ENCODE assay signal across 9 cellular contexts in the genomic region with DNA sequence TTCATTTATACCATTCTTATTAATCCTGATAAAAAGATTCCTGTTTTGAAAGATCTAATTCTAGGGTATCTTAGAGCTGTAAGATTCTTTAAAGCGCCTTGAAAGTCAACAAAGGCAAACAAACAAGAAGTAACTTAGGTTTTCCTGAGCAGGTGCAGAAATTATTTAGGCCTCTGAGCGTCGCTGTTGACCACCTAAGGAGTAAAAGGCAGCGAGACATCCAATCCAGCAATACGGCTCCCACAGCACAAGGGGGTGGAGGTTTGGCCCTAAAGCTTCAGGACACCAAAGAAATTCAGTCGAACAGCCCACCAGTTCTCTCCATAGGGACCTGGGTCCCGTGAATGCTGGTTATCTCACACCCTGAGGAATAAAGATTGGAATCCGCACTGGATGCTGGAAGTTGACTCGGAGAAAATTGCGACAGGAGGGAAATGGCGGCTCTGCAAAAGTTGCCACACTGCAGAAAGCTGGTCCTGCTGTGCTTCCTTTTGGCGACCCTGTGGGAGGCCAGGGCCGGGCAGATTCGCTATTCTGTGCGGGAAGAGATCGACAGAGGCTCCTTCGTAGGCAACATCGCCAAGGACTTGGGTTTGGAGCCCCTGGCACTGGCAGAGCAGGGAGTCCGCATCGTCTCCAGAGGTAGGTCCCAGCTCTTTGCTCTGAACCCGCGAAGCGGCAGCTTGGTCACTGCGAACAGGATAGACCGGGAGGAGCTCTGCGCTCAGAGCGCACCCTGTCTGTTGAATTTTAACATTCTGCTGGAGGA. TPM values are rescaled to one million over a fixed set of nuclear protein-coding genes. Genes with fewer than 3 reads are reported as not detected.
DNase-seq lines count a peak whose midpoint lies in the region; ATAC-seq and TF ChIP-seq lines count a peak whose summit lies in the region.
"Had no signal": no experiment of that assay in that cellular context is flagged by ENCODE, and none has a peak within 500 bp of the region (broad histone marks: within the 10 kb centered on the region; RNA-seq: fewer than 3 reads in every experiment).

A gene (plus strand): TSS at position 223 of the 769 bp plus-strand sequence.

- peaks cover 3% of the 10 kb centered on the region for H3K36me3 Mint-ChIP-seq in T-helper 1 cell treated with Interleukin-12 subunit alpha and Interleukin-12 subunit beta and Interleukin-4 antibody, amounts not matched to agents 30 μg/mL and 1 μg/mL, for 36 hours (ENCODE audit: low read depth)

- peak; percentile 42 to 70 (median 57) for TF ChIP-seq CTCF in heart right ventricle (IDR thresholded peaks at IDR 0.05)
- peak; percentile 24 to 26 for TF ChIP-seq CTCF in tibial artery (IDR thresholded peaks at IDR 0.05)

- H3K9me3 Mint-ChIP-seq in T-helper 1 cell treated with Interleukin-12 subunit alpha and Interleukin-12 subunit beta and Interleukin-4 antibody, amounts not matched to agents 30 μg/mL and 1 μg/mL, for 36 hours: peaks cover 37% of the 10 kb centered on the region

- H3K36me3 ChIP-seq in heart right ventricle (no peaks in the 10 kb centered on the region), tibial artery (peaks cover 0 to 22% (median 15%) of the 10 kb centered on the region in 3 donors)

- peaks cover 0 to 99% (median 24%) of the 10 kb centered on the region in 11 donors for H3K9me3 ChIP-seq in heart right ventricle
- peaks cover 0 to 96% (median 66%) of the 10 kb centered on the region in 3 donors for H3K9me3 ChIP-seq in tibial artery

- peak; percentile 47 to 81 (median 71) for ATAC-seq in heart right ventricle

- H3K4me1 ChIP-seq in heart right ventricle: peaks cover 0 to 4% (median 0%) of the 10 kb centered on the region in 9 donors
- no peaks in the 10 kb centered on the region for H3K4me1 ChIP-seq in tibial artery

- H3K4me3 ChIP-seq in heart right ventricle (peak within 1 kb of the TSS; percentile 5 to 60 (median 46)), tibial artery (peak within 1 kb of the TSS; percentile 31 to 38)

- peaks cover 49% of the 10 kb centered on the region for H3K27me3 Mint-ChIP-seq in T-helper 1 cell treated with Interleukin-12 subunit alpha and Interleukin-12 subunit beta and Interleukin-4 antibody, amounts not matched to agents 30 μg/mL and 1 μg/mL, for 36 hours (ENCODE audit: low read depth)

- 7 to 8% methylated on average over 27 of the region's 27 CpGs for WGBS in heart right ventricle, 2 donors

- peak; percentile 21 for DNase-seq in NCI-H82 (lab: John Stamatoyannopoulos, UW)
- no peak for DNase-seq in NCI-H82 treated with DMSO at 0.1 percent for 48 hours (lab: John Stamatoyannopoulos, UW; ENCODE audit: unreplicated experiment)
- DNase-seq in heart right ventricle: peak in 1 of 2 donors; percentile 36
- no peak for DNase-seq in tibial artery
- DNase-seq in effector CD8-positive, alpha-beta T cell (lab: John Stamatoyannopoulos, UW): no peak
- no peak for DNase-seq in activated T-cell treated with anti-CD3 and anti-CD28 coated beads for 4 hours
- DNase-seq in HK-2 (ENCODE audit: unreplicated experiment): no peak
- DNase-seq: effector memory CD4-positive, alpha-beta T cell had no signal

- intact Hi-C loops in heart right ventricle (cut with DNase I) (loop anchor here in 3 of 10 donors (5.0 to 10.0 kb wide), 2 partner anchors 224 to 226 kb away; no protein-coding TSS in a partner anchor), tibial artery (cut with DNase I; ENCODE audit: low total_unique reads) (no loop called here)

- peak within 1 kb of the TSS; percentile 62 for H3K4me3 Mint-ChIP-seq in T-helper 1 cell treated with Interleukin-12 subunit alpha and Interleukin-12 subunit beta and Interleukin-4 antibody, amounts not matched to agents 30 μg/mL and 1 μg/mL, for 36 hours

- H3K27ac ChIP-seq in heart right ventricle (peak within 1 kb of the TSS in 9 of 10 donors; percentile 16 to 82 (median 67)), tibial artery (no peak within 1 kb of the TSS)

- peaks cover 0 to 61% (median 0%) of the 10 kb centered on the region in 7 donors for H3K27me3 ChIP-seq in heart right ventricle
- no peaks in the 10 kb centered on the region for H3K27me3 ChIP-seq in tibial artery

- peak within 1 kb of the TSS; percentile 63 for H3K27ac Mint-ChIP-seq in T-helper 1 cell treated with Interleukin-12 subunit alpha and Interleukin-12 subunit beta and Interleukin-4 antibody, amounts not matched to agents 30 μg/mL and 1 μg/mL, for 36 hours

- no peaks in the 10 kb centered on the region for H3K4me1 Mint-ChIP-seq in T-helper 1 cell treated with Interleukin-12 subunit alpha and Interleukin-12 subunit beta and Interleukin-4 antibody, amounts not matched to agents 30 μg/mL and 1 μg/mL, for 36 hours (ENCODE audit: low read depth)

RNA-seq across cellular contexts. Expression of the gene that starts here (rescaled TPM):
- 10 to 100 TPM in 6 of 10 donors, 1 to 10 TPM in 4; 7.0 to 15.3 (median 12.2) TPM for total RNA-seq in heart right ventricle
- polyA plus RNA-seq in heart right ventricle: 1 to 10 TPM; 1.6 to 2.0 TPM

Comparison
In these comparisons a context has a peak if more than half of its experiments do, and no peak if none do; other contexts are left out.
1. H3K27ac ChIP-seq: peak in heart right ventricle (9 of 10); none in tibial artery (0 of 2).